22 cellular contexts compared by ENCODE assay signal in the genomic region with DNA sequence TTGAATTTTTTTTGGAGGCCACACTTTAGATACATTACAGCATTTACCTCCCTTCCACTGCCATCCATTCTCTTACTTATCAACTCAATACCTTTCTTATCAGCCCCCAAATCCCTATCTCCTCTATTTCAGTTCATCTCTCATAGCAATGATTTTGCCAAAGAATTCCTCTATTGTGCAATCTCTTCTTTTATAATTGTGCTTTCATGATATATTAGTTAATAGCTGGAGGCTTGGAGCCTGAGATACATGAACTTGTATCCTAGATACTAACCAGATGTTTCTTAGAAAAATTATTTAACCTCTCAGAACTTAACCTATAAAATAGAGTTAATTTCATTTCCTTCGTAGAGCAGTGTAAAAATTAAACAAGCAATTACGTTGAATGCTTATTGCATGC.
A peak's percentile ranks its signal among the peaks of the same experiment; 100 is the strongest.
DNase-seq lines count a peak whose midpoint lies in the region; ATAC-seq, FAIRE-seq and TF ChIP-seq lines count a peak whose summit lies in the region.
"Had no signal": no experiment of that assay in that cellular context is flagged by ENCODE, and none has a peak within 500 bp of the region (broad histone marks: within the 10 kb centered on the region; RNA-seq: fewer than 3 reads in every experiment).

No MANE protein-coding gene starts in this region.

- no peak for TF ChIP-seq EP300 in SK-N-SH (IDR thresholded peaks at IDR 0.05; ENCODE audit: borderline replicate concordance in 1 of 2, low read depth in 1 of 2, low read length in 1 of 2)
- TF ChIP-seq EP300 in K562 (IDR thresholded peaks at IDR 0.05; ENCODE audit: low read length), result no peak

- BruUV-seq in IMR-90 (replicated peaks; lab: Mats Ljungman, UMichigan) (no TSS peak), K562 (replicated peaks; lab: Mats Ljungman, UMichigan) (no TSS peak)

- H3K14ac ChIP-seq in IMR-90 (replicated peaks; ENCODE audit: low read depth, low read length), result no peak overlapping the region

- H3K9me2 ChIP-seq in SK-N-SH, result no peaks in the 10 kb centered on the region

- CTCF ChIA-PET in SK-N-SH (lab: Yijun Ruan, JAX) (no interaction called here), IMR-90 (lab: Yijun Ruan, JAX) (no interaction called here), K562 (lab: Yijun Ruan, JAX; ENCODE audit: low intra/inter-chr PET ratio) (no interaction called here)

- intact Hi-C loops in IMR-90 (cut with micrococcal nuclease) (no loop called here), K562 (cut with micrococcal nuclease) (no loop called here), sciatic nerve (cut with DNase I) (no loop called here)

- POLR2A ChIA-PET in SK-N-SH (lab: Yijun Ruan, JAX), result no interaction called here
- POLR2A ChIA-PET in IMR-90 (lab: Charles Lee; ENCODE audit: unreplicated experiment), result no interaction called here
- POLR2A ChIA-PET in K562 (lab: Yijun Ruan, JAX), result no interaction called here

- H3K79me2 ChIP-seq in SK-N-SH (ENCODE audit: insufficient read depth), result no peaks in the 10 kb centered on the region
- no peaks in the 10 kb centered on the region for H3K79me2 ChIP-seq in K562 (ENCODE audit: control insufficient read depth, insufficient read depth, low read length)

- H3K4me2 ChIP-seq in SK-N-SH (no peak overlapping the region), IMR-90 (ENCODE audit: low read depth, low read length) (no peak overlapping the region), K562 (ENCODE audit: insufficient read depth, low read length) (no peak overlapping the region)
- H3K4me2 ChIP-seq: A549; BLaER1 treated with 17β-estradiol and CSF1 and Interleukin-3, amounts not matched to agents 10 nM and 100 nM had no signal

- no peak overlapping the region for H2BK120ac ChIP-seq in IMR-90 (ENCODE audit: low read depth, low read length)

- no peak overlapping the region for H2BK5ac ChIP-seq in IMR-90 (ENCODE audit: low read depth, low read length, poor library complexity, severe bottlenecking)

- H3K27ac ChIP-seq in SK-N-SH (ENCODE audit: low read depth in 2 of 2, low read length in 1 of 2) (no peak overlapping the region), IMR-90 (ENCODE audit: insufficient read depth, low read length) (no peak overlapping the region), K562 (ENCODE audit: extremely low read depth, low read depth, low read length) (no peak overlapping the region)
- H3K27ac ChIP-seq: 22Rv1; A549; BLaER1 treated with 17β-estradiol and CSF1 and Interleukin-3, amounts not matched to agents 10 nM and 100 nM; C4-2B had no signal

- H3K4me1 ChIP-seq in SK-N-SH (ENCODE audit: control insufficient read depth in 1 of 2, insufficient read depth in 2 of 2, low read depth in 1 of 2, low read length in 1 of 2), result no peaks in the 10 kb centered on the region
- H3K4me1 ChIP-seq in IMR-90 (ENCODE audit: control insufficient read depth, insufficient read depth, low read length), result no peaks in the 10 kb centered on the region
- H3K4me1 ChIP-seq in K562 (replicated peaks in 1 of 2; ENCODE audit: control insufficient read depth in 2 of 2, insufficient read depth in 2 of 2, low read length in 2 of 2), result no peaks in the 10 kb centered on the region
- H3K4me1 ChIP-seq: A549; BLaER1 treated with 17β-estradiol and CSF1 and Interleukin-3, amounts not matched to agents 10 nM and 100 nM; Caco-2 had no signal

- H3K18ac ChIP-seq in IMR-90 (ENCODE audit: low read depth, low read length), result no peak overlapping the region

- no peak overlapping the region for H2AK9ac ChIP-seq in IMR-90 (replicated peaks; ENCODE audit: low read depth, low read length, poor library complexity)

- no peaks in the 10 kb centered on the region for H3F3A ChIP-seq in SK-N-SH (replicated peaks; ENCODE audit: insufficient read depth)

- no peak overlapping the region for H3K4ac ChIP-seq in IMR-90 (ENCODE audit: low read depth, low read length)

- no peak overlapping the region for H2BK15ac ChIP-seq in IMR-90 (ENCODE audit: low read depth, low read length)

- ATAC-seq in SK-N-SH treated with all-trans-retinoic acid at 6 μM for 48 hours, result no peak
- ATAC-seq in IMR-90 (ENCODE audit: low read depth), result no peak
- ATAC-seq in K562, result no peak
- peak; percentile 55 for ATAC-seq in sciatic nerve
- ATAC-seq in left lobe of liver, result no peak
- ATAC-seq: A549; CD8-positive, alpha-beta T cell had no signal

- 12% methylated on average over 2 of the region's 2 CpGs for WGBS in SK-N-SH (ENCODE audit: low lambda C conversion rate)
- no CpG with 5 or more reads among the region's 2 CpGs for WGBS in IMR-90 (ENCODE audit: extremely low coverage in 2 of 2, insufficient read length in 1 of 2), 2 experiments
- 0% methylated on average over 2 of the region's 2 CpGs for WGBS in K562 (ENCODE audit: insufficient coverage, low coverage, missing lambda C conversion rate)

- no peak overlapping the region for H4K5ac ChIP-seq in IMR-90 (ENCODE audit: low read depth, low read length)

- DNase-seq in SK-N-SH (no peak), IMR-90 (no peak), K562 (ENCODE audit: extremely low read depth in 1 of 4, low spot score in 3 of 4) (no peak), sciatic nerve (ENCODE audit: low spot score) (no peak), left lobe of liver (ENCODE audit: low spot score) (no peak), retina (no peak)
- DNase-seq: AML-193; Caco-2; Calu3; CD4-positive, alpha-beta T cell; CD8-positive, alpha-beta T cell; DMS79 treated with DMSO at 0.1 percent for 48 hours; GF-D8 had no signal

- TF ChIP-seq POLR2A in IMR-90 (IDR thresholded peaks at IDR 0.05; ENCODE audit: low read depth, low read length) (no peak), K562 (conservative IDR thresholded peaks at IDR 0.05) (no peak)

- H3K36me3 ChIP-seq in SK-N-SH (replicated peaks in 1 of 2; ENCODE audit: control insufficient read depth in 1 of 2, insufficient read depth in 2 of 2, low read length in 1 of 2) (no peaks in the 10 kb centered on the region), IMR-90 (ENCODE audit: control insufficient read depth, insufficient read depth, low read length) (no peaks in the 10 kb centered on the region), K562 (ENCODE audit: control insufficient read depth, insufficient read depth, low read length) (no peaks in the 10 kb centered on the region)
- H3K36me3 ChIP-seq: BLaER1 treated with 17β-estradiol and CSF1 and Interleukin-3, amounts not matched to agents 10 nM and 100 nM had no signal

- H3K9me3 ChIP-seq in SK-N-SH (no peaks in the 10 kb centered on the region), IMR-90 (ENCODE audit: control insufficient read depth, insufficient read depth, low read length) (0 out of 2 replicates have a peak, but pooled peaks cover 2% of the 10 kb centered on the region), K562 (replicated peaks; ENCODE audit: control insufficient read depth, insufficient read depth, low read depth, low read length) (no peaks in the 10 kb centered on the region)
- H3K9me3 ChIP-seq: A549; BLaER1 treated with 17β-estradiol and CSF1 and Interleukin-3, amounts not matched to agents 10 nM and 100 nM; Caco-2 had no signal

- no peak overlapping the region for H4K91ac ChIP-seq in IMR-90 (ENCODE audit: insufficient read depth, low read depth, low read length)

- TF ChIP-seq RAD21 in SK-N-SH (IDR thresholded peaks at IDR 0.05; ENCODE audit: low read length) (no peak), IMR-90 (IDR thresholded peaks at IDR 0.05; ENCODE audit: low read length) (no peak), K562 (CRISPR knock-in tag; conservative IDR thresholded peaks at IDR 0.05 in 1 of 2, IDR thresholded peaks at IDR 0.05 in 1 of 2) (no peak)

- no peak overlapping the region for H2BK20ac ChIP-seq in IMR-90 (ENCODE audit: low read depth, low read length)

- no peaks in the 10 kb centered on the region for H3K9me1 ChIP-seq in IMR-90 (ENCODE audit: insufficient read depth, low read length)
- H3K9me1 ChIP-seq in K562 (ENCODE audit: control insufficient read depth, insufficient read depth, low read length), result no peaks in the 10 kb centered on the region

- H3K79me1 ChIP-seq in IMR-90 (ENCODE audit: low read depth in 1 of 2, low read length in 2 of 2), result no peaks in the 10 kb centered on the region

- H3K27me3 ChIP-seq in SK-N-SH (ENCODE audit: insufficient read depth) (no peaks in the 10 kb centered on the region), IMR-90 (ENCODE audit: control insufficient read depth, insufficient read depth, low read length) (no peaks in the 10 kb centered on the region), K562 (ENCODE audit: control insufficient read depth in 2 of 2, insufficient read depth in 2 of 2, low read length in 2 of 2) (no peaks in the 10 kb centered on the region)
- H3K27me3 ChIP-seq: BLaER1 treated with 17β-estradiol and CSF1 and Interleukin-3, amounts not matched to agents 10 nM and 100 nM had no signal

- no peak overlapping the region for H3K23ac ChIP-seq in IMR-90 (ENCODE audit: low read depth, low read length)

- no peak overlapping the region for H4K8ac ChIP-seq in IMR-90 (ENCODE audit: low read depth in 2 of 2, low read length in 2 of 2)

- H3K4me3 ChIP-seq in SK-N-SH (ENCODE audit: low read depth in 2 of 2, low read length in 1 of 2), result no peak overlapping the region
- H3K4me3 ChIP-seq in IMR-90 (ENCODE audit: insufficient read depth, low read depth, low read length), result no peak overlapping the region
- no peak overlapping the region for H3K4me3 ChIP-seq in K562
- H3K4me3 ChIP-seq: A549; BLaER1 treated with 17β-estradiol and CSF1 and Interleukin-3, amounts not matched to agents 10 nM and 100 nM had no signal

- H2AFZ ChIP-seq in SK-N-SH (ENCODE audit: low read depth) (no peak overlapping the region), IMR-90 (replicated peaks; ENCODE audit: low read length, poor library complexity) (no peak overlapping the region), K562 (ENCODE audit: low read depth, low read length) (no peak overlapping the region)

- in situ Hi-C loops in IMR-90 (cut with MboI; ENCODE audit: low sequenced_read_pairs), result no loop called here
- in situ Hi-C loops in K562 (cut with MboI), result no loop called here

- no peak for FAIRE-seq in K562 (lab: Jason Lieb, UNC)
- FAIRE-seq: A549, D721Med, G401.6, GM12891, GM19239 had no signal

- no peak for TF ChIP-seq CTCF in SK-N-SH (IDR thresholded peaks at IDR 0.05)
- TF ChIP-seq CTCF in IMR-90 (conservative IDR thresholded peaks at IDR 0.05; ENCODE audit: low read depth, low read length), result no peak
- no peak for TF ChIP-seq CTCF in K562 (IDR thresholded peaks at IDR 0.05 in 2 of 3, conservative IDR thresholded peaks at IDR 0.05 in 1 of 3; ENCODE audit: insufficient read depth in 2 of 3, low read depth in 1 of 3, low read length in 3 of 3)

- H3K9ac ChIP-seq in SK-N-SH (no peak overlapping the region), IMR-90 (ENCODE audit: low read depth, low read length) (no peak overlapping the region), K562 (ENCODE audit: insufficient read depth in 1 of 2, low read depth in 2 of 2, low read length in 2 of 2) (no peak overlapping the region)
- H3K9ac ChIP-seq: BLaER1 treated with 17β-estradiol and CSF1 and Interleukin-3, amounts not matched to agents 10 nM and 100 nM had no signal

- H4K20me1 ChIP-seq in SK-N-SH (ENCODE audit: insufficient read depth), result no peaks in the 10 kb centered on the region
- H4K20me1 ChIP-seq in IMR-90 (ENCODE audit: insufficient read depth, low read length), result no peaks in the 10 kb centered on the region
- no peaks in the 10 kb centered on the region for H4K20me1 ChIP-seq in K562 (replicated peaks; ENCODE audit: control insufficient read depth, insufficient read depth, low read length)
- H4K20me1 ChIP-seq: BLaER1 treated with 17β-estradiol and CSF1 and Interleukin-3, amounts not matched to agents 10 nM and 100 nM had no signal

- no peak overlapping the region for H2AK5ac ChIP-seq in IMR-90 (ENCODE audit: low read depth, low read length)

- dilution Hi-C loops in IMR-90 (cut with HindIII; ENCODE audit: low sequenced_read_pairs, unreplicated experiment), result no loop called here

- H3K56ac ChIP-seq in IMR-90 (ENCODE audit: extremely low read depth, insufficient read depth, low read length), result no peak overlapping the region
